In the genomic region with DNA sequence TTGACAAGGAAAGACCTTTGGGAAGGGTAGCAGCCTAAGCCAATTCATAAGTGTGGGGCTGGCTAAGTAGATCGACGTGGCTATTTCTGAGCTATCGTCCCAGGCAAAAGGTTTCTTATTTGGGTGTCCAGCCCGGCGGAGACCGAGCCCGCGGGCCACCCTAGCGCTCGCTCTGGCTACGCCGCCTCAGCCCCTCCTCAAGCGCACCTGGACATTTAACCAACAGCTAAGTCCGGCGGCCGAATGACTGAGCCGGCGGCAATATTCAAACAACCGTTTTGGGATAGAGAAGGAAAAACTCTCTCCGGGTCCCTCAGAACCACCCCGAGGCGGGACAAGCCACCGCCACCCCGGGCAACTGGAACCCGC, we compare ENCODE assay signal across 8 cellular contexts. TPM values are rescaled to one million over a fixed set of nuclear protein-coding genes. Genes with fewer than 3 reads are reported as not detected.
DNase-seq lines count a peak whose midpoint lies in the region; ATAC-seq and TF ChIP-seq lines count a peak whose summit lies in the region.

No MANE protein-coding gene starts in this region.

- H3K27ac ChIP-seq in HL-60 (replicated peaks) (peak overlapping the region; percentile 87), heart right ventricle (peak overlapping the region; percentile 44 to 92 (median 90)), parathyroid adenoma (peak overlapping the region; percentile 82)

- intact Hi-C loops in heart right ventricle (cut with DNase I), result loop anchor here in 2 of 10 donors (10.0 kb wide), 1 partner anchor 194 kb away; no protein-coding TSS in a partner anchor

- TF ChIP-seq CTCF in HL-60 (IDR thresholded peaks at IDR 0.05; ENCODE audit: insufficient read depth, low read length) (no peak), heart right ventricle (IDR thresholded peaks at IDR 0.05) (no peak), parathyroid adenoma (IDR thresholded peaks at IDR 0.05) (no peak)

- H3K9me3 Mint-ChIP-seq in activated T-helper 17 cell treated with anti-CD3 and anti-CD28 coated beads, Interleukin-2, amount 50 U/mL, for 72 hours, result no peaks in the 10 kb centered on the region

- peak overlapping the region; percentile 93 for H2AFZ ChIP-seq in parathyroid adenoma

- ATAC-seq in GM21447 (IDR thresholded peaks at IDR 0.05; ENCODE audit: unreplicated experiment) (peak; percentile 34), heart right ventricle (peak; percentile 13 to 72 (median 59))
- ATAC-seq in activated T-helper 17 cell treated with anti-CD3 and anti-CD28 coated beads, Interleukin-2, amount 50 U/mL, for 72 hours (replicated peaks), result peak; percentile 28

- H3K27ac Mint-ChIP-seq in activated T-helper 17 cell treated with anti-CD3 and anti-CD28 coated beads, Interleukin-2, amount 50 U/mL, for 72 hours, result peak overlapping the region; percentile 86

- H3K36me3 ChIP-seq in heart right ventricle (no peaks in the 10 kb centered on the region), parathyroid adenoma (ENCODE audit: control insufficient read depth, insufficient read depth, low read length) (no peaks in the 10 kb centered on the region)

- no peaks in the 10 kb centered on the region for H3K36me3 Mint-ChIP-seq in activated T-helper 17 cell treated with anti-CD3 and anti-CD28 coated beads, Interleukin-2, amount 50 U/mL, for 72 hours (ENCODE audit: low read depth)

- peak overlapping the region; percentile 72 for H3K9ac ChIP-seq in parathyroid adenoma

- WGBS in heart right ventricle, 2 donors, result 0% methylated on average over 25 of the region's 25 CpGs

- H3K9me3 ChIP-seq in heart right ventricle, result no peaks in the 10 kb centered on the region
- no peaks in the 10 kb centered on the region for H3K9me3 ChIP-seq in parathyroid adenoma (ENCODE audit: control insufficient read depth, low read length)

- peak overlapping the region; percentile 88 for H3K4me3 Mint-ChIP-seq in activated T-helper 17 cell treated with anti-CD3 and anti-CD28 coated beads, Interleukin-2, amount 50 U/mL, for 72 hours

- DNase-seq in Daoy (ENCODE audit: low read depth), result peak; percentile 45
- no peak for DNase-seq in HL-60 (ENCODE audit: low read depth in 1 of 2, low spot score in 1 of 2)
- no peak for DNase-seq in heart right ventricle
- no peak for DNase-seq in SK-N-DZ (ENCODE audit: low spot score)
- no peak for DNase-seq in NCI-H1436 (lab: John Stamatoyannopoulos, UW)

- peaks cover 11% of the 10 kb centered on the region for H3K4me1 Mint-ChIP-seq in activated T-helper 17 cell treated with anti-CD3 and anti-CD28 coated beads, Interleukin-2, amount 50 U/mL, for 72 hours

- peaks cover 0 to 24% (median 11%) of the 10 kb centered on the region in 9 donors for H3K4me1 ChIP-seq in heart right ventricle
- no peaks in the 10 kb centered on the region for H3K4me1 ChIP-seq in parathyroid adenoma

- H3K27me3 ChIP-seq in HL-60 (ENCODE audit: insufficient read depth, poor library complexity, severe bottlenecking), result no peaks in the 10 kb centered on the region
- H3K27me3 ChIP-seq in heart right ventricle, result no peaks in the 10 kb centered on the region
- no peaks in the 10 kb centered on the region for H3K27me3 ChIP-seq in parathyroid adenoma (ENCODE audit: control insufficient read depth, insufficient read depth, low read length)

- no peaks in the 10 kb centered on the region for H3K79me2 ChIP-seq in parathyroid adenoma

- peak overlapping the region; percentile 80 for H3K4me3 ChIP-seq in HL-60 (replicated peaks; ENCODE audit: insufficient read depth, low read length)
- H3K4me3 ChIP-seq in heart right ventricle, result peak overlapping the region; percentile 70 to 95 (median 89)
- H3K4me3 ChIP-seq in parathyroid adenoma (ENCODE audit: low read depth, low read length), result peak overlapping the region; percentile 69

- peak overlapping the region; percentile 78 for H3K4me2 ChIP-seq in parathyroid adenoma (ENCODE audit: low read length)

- no peaks in the 10 kb centered on the region for H3K27me3 Mint-ChIP-seq in activated T-helper 17 cell treated with anti-CD3 and anti-CD28 coated beads, Interleukin-2, amount 50 U/mL, for 72 hours

RNA-seq across cellular contexts. Expression of a gene that starts 0.5 kb away (rescaled TPM):
- 11.5 and 27.4 TPM in 2 replicates for total RNA-seq in Daoy (2014; rRNA removed; shearing (Covaris generic))
- 1 to 10 TPM; 7.8 to 8.5 TPM for total RNA-seq in activated T-helper 17 cell treated with anti-CD3 and anti-CD28 coated beads, Interleukin-2, amount 50 U/mL, for 72 hours
- total RNA-seq in heart right ventricle, result 10 to 100 TPM; 27.1 to 43.0 (median 35.7) TPM
- polyA plus RNA-seq in heart right ventricle, result 1 to 10 TPM; 6.7 to 7.2 TPM
- 23.2 and 29.4 TPM in 2 replicates for polyA plus RNA-seq in SK-N-DZ (2014; cell fraction: cytosol; rRNA removed)
- 9.9 and 11.9 TPM in 2 replicates for polyA plus RNA-seq in SK-N-DZ (2014; cell fraction: nucleus; rRNA removed)

RNA-seq across cellular contexts. Expression of a gene that starts 27.9 kb away (rescaled TPM):
- total RNA-seq in Daoy (2014; rRNA removed; shearing (Covaris generic)), result not detected in 2 replicates
- total RNA-seq in activated T-helper 17 cell treated with anti-CD3 and anti-CD28 coated beads, Interleukin-2, amount 50 U/mL, for 72 hours, result not detected
- total RNA-seq in heart right ventricle, result 100 to 1,000 TPM in 1 of 10 donors, 10 to 100 TPM in 5, 1 to 10 TPM in 4; 5.3 to 118 (median 25.1) TPM
- 10 to 100 TPM; 18.2 to 23.1 TPM for polyA plus RNA-seq in heart right ventricle
- not detected in 2 replicates for polyA plus RNA-seq in SK-N-DZ (2014; cell fraction: cytosol; rRNA removed)
- polyA plus RNA-seq in SK-N-DZ (2014; cell fraction: nucleus; rRNA removed), result not detected in 2 replicates
